In genomic region chr9:85716031-85716877, GRCh38 we compare ENCODE assay signal across 8 cellular contexts. TPM values are rescaled to one million over a fixed set of nuclear protein-coding genes. Genes with fewer than 3 reads are reported as not detected.
DNase-seq lines count a peak whose midpoint lies in the region; ATAC-seq and TF ChIP-seq lines count a peak whose summit lies in the region.

No MANE protein-coding gene starts in this region.

- H3K27ac Mint-ChIP-seq in osteocyte (ENCODE audit: unreplicated experiment) = no peak overlapping the region

- peaks cover 2% of the 10 kb centered on the region for H3K4me1 Mint-ChIP-seq in osteocyte (ENCODE audit: unreplicated experiment)

- H3K9me3 ChIP-seq in heart right ventricle = peaks cover 0 to 15% (median 0%) of the 10 kb centered on the region in 11 donors
- no peaks in the 10 kb centered on the region for H3K9me3 ChIP-seq in suprapubic skin

- peak overlapping the region in 1 of 10 donors; percentile 2 for H3K4me3 ChIP-seq in heart right ventricle
- H3K4me3 ChIP-seq in suprapubic skin = no peak overlapping the region

- H3K4me1 ChIP-seq in heart right ventricle = peaks cover 0 to 47% (median 7%) of the 10 kb centered on the region in 9 donors
- no peaks in the 10 kb centered on the region for H3K4me1 ChIP-seq in suprapubic skin

- H3K36me3 ChIP-seq in heart right ventricle (peaks cover 0 to 7% (median 0%) of the 10 kb centered on the region in 9 donors), suprapubic skin (no peaks in the 10 kb centered on the region)

- no peaks in the 10 kb centered on the region for H3K27me3 ChIP-seq in heart right ventricle
- H3K27me3 ChIP-seq in suprapubic skin = no peaks in the 10 kb centered on the region

- H3K27ac ChIP-seq in heart right ventricle = peak overlapping the region in 1 of 10 donors; percentile 80
- H3K27ac ChIP-seq in suprapubic skin = no peak overlapping the region

- no peak for DNase-seq in Right ventricle myocardium inferior (ENCODE audit: missing footprints)
- DNase-seq in heart right ventricle = no peak
- peak; percentile 54 for DNase-seq in SK-MEL-5 (ENCODE audit: low read depth, low spot score)
- no peak for DNase-seq in osteocyte (ENCODE audit: extremely low spot score, unreplicated experiment)
- DNase-seq in DMS153 treated with DMSO at 0.1 percent for 48 hours (lab: John Stamatoyannopoulos, UW; ENCODE audit: unreplicated experiment) = no peak
- DNase-seq in dermis blood vessel endothelial cell = no peak
- DNase-seq in suprapubic skin (ENCODE audit: low spot score in 2 of 2) = no peak

- intact Hi-C loops in Right ventricle myocardium inferior (cut with DNase I) (no loop called here), heart right ventricle (cut with DNase I) (no loop called here)

- TF ChIP-seq CTCF in heart right ventricle (IDR thresholded peaks at IDR 0.05) = peak in 3 of 9 donors; percentile 9 to 43 (median 18)
- peak; percentile 9 for TF ChIP-seq CTCF in osteocyte (IDR thresholded peaks at IDR 0.05)
- TF ChIP-seq CTCF in suprapubic skin (IDR thresholded peaks at IDR 0.05) = no peak

- H3K27me3 Mint-ChIP-seq in osteocyte (ENCODE audit: unreplicated experiment) = no peaks in the 10 kb centered on the region

- H3K9me3 Mint-ChIP-seq in osteocyte (ENCODE audit: unreplicated experiment) = peaks cover 4% of the 10 kb centered on the region

- ATAC-seq in Right ventricle myocardium inferior (peak; percentile 44), heart right ventricle (no peak), HG02870 (IDR thresholded peaks at IDR 0.05; ENCODE audit: unreplicated experiment) (peak; percentile 74)

- WGBS in heart right ventricle, 2 donors = 75 to 84% methylated on average over 5 of the region's 5 CpGs
- WGBS in suprapubic skin = 78% methylated on average over 5 of the region's 5 CpGs

- TF ChIP-seq POLR2A in suprapubic skin (IDR thresholded peaks at IDR 0.05) = no peak

- in situ Hi-C loops in SK-MEL-5 (cut with HindIII; ENCODE audit: low pct_unique_long_range_greater_than_20kb, low sequenced_read_pairs) = no loop called here

- peaks cover 7% of the 10 kb centered on the region for H3K36me3 Mint-ChIP-seq in osteocyte (ENCODE audit: unreplicated experiment)

- no peak for TF ChIP-seq EP300 in suprapubic skin (IDR thresholded peaks at IDR 0.05)

- H3K4me3 Mint-ChIP-seq in osteocyte (ENCODE audit: unreplicated experiment) = no peak overlapping the region

RNA-seq across cellular contexts. Expression of gene AGTPBP1, which starts 25.5 kb away (rescaled TPM):
- total RNA-seq in Right ventricle myocardium inferior (68.0 TPM), heart right ventricle (10 to 100 TPM; 43.6 to 87.1 (median 56.4) TPM), osteocyte (18.0 and 20.9 TPM in 2 replicates), dermis blood vessel endothelial cell (31.6 and 34.4 TPM in 2 replicates), suprapubic skin (10 to 100 TPM; 12.0 to 19.4 (median 15.7) TPM)
- polyA plus RNA-seq in heart right ventricle = 10 to 100 TPM in 1 of 2 donors, 1 to 10 TPM in 1; 9.7 to 11.6 TPM
- 15.8 and 17.9 TPM in 2 replicates for total RNA-seq in SK-MEL-5 (2014; rRNA removed; shearing (Covaris generic))
- polyA plus RNA-seq in SK-MEL-5 (2015; cell fraction: cytosol; rRNA removed) = 7.5 and 9.7 TPM in 2 replicates
- polyA plus RNA-seq in SK-MEL-5 (2015; cell fraction: nucleus; rRNA removed) = 20.2 and 27.5 TPM in 2 replicates

Comparison
In these comparisons a context has a peak if more than half of its experiments do, and no peak if none do; other contexts are left out.
1. ATAC-seq: peak in Right ventricle myocardium inferior (single experiment) and HG02870 (single experiment); none in heart right ventricle (0 of 8).